ENCODE assay signal across 1 cellular context in the genomic region with DNA sequence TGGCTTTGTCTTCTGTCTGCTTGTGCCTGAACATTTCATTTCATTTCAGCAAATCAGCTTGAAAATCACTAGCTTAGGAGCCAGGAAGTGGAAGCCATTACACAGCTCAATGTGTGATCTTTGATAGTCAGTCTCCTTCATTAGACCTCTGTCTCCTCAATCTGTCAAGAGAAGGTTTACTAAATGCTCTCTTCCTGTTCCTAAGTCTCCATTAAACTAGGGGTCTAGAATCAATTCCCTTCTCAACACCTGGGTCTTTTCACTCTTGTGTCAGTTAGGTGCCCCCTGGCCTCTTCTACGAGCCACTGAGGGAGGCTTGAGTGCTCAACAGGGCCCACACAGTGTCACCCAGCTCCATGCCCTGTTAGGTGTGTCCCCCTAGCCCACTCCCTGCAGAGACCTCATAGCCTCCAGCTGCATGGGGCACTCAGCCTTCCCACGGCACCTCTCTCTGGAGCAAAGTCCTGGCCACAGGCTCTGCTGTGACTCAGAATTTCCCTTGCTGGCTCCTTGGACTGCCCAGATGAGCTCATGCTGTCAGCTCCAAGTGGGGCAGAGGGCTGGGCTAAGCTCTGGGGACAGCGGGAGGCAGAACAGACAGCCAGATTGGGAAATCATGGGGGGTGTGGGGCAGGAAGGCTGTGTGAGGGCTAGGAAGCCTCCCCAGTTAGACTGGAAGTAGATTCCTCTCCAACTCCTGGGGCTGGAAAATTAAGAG.
TF ChIP-seq lines count a peak whose summit lies in the region.

No MANE protein-coding gene starts in this region.

TF ChIP-seq in K562, 482 proteins besides CTCF, POLR2A, EP300 and RAD21 (continued from another document):
- TF ChIP-seq, protein P1, sequence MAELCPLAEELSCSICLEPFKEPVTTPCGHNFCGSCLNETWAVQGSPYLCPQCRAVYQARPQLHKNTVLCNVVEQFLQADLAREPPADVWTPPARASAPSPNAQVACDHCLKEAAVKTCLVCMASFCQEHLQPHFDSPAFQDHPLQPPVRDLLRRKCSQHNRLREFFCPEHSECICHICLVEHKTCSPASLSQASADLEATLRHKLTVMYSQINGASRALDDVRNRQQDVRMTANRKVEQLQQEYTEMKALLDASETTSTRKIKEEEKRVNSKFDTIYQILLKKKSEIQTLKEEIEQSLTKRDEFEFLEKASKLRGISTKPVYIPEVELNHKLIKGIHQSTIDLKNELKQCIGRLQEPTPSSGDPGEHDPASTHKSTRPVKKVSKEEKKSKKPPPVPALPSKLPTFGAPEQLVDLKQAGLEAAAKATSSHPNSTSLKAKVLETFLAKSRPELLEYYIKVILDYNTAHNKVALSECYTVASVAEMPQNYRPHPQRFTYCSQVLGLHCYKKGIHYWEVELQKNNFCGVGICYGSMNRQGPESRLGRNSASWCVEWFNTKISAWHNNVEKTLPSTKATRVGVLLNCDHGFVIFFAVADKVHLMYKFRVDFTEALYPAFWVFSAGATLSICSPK (IDR thresholded peaks at IDR 0.05; ENCODE audit: borderline replicate concordance): no peak
- TF ChIP-seq NEUROD1 (IDR thresholded peaks at IDR 0.05; ENCODE audit: borderline replicate concordance, low read depth, low read length, partially characterized antibody) (no peak), BACH1 (tag; IDR thresholded peaks at IDR 0.05) (no peak), NR4A1 (CRISPR knock-in tag; IDR thresholded peaks at IDR 0.05) (no peak), NR4A1 (tag; IDR thresholded peaks at IDR 0.05) (no peak), LARP7 (IDR thresholded peaks at IDR 0.05) (no peak)
- TF ChIP-seq, protein P2, sequence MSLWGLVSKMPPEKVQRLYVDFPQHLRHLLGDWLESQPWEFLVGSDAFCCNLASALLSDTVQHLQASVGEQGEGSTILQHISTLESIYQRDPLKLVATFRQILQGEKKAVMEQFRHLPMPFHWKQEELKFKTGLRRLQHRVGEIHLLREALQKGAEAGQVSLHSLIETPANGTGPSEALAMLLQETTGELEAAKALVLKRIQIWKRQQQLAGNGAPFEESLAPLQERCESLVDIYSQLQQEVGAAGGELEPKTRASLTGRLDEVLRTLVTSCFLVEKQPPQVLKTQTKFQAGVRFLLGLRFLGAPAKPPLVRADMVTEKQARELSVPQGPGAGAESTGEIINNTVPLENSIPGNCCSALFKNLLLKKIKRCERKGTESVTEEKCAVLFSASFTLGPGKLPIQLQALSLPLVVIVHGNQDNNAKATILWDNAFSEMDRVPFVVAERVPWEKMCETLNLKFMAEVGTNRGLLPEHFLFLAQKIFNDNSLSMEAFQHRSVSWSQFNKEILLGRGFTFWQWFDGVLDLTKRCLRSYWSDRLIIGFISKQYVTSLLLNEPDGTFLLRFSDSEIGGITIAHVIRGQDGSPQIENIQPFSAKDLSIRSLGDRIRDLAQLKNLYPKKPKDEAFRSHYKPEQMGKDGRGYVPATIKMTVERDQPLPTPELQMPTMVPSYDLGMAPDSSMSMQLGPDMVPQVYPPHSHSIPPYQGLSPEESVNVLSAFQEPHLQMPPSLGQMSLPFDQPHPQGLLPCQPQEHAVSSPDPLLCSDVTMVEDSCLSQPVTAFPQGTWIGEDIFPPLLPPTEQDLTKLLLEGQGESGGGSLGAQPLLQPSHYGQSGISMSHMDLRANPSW (CRISPR knock-in tag; IDR thresholded peaks at IDR 0.05): 0 out of 2 replicates have a peak, but pooled peaks have one; percentile 56
